In the genomic region with DNA sequence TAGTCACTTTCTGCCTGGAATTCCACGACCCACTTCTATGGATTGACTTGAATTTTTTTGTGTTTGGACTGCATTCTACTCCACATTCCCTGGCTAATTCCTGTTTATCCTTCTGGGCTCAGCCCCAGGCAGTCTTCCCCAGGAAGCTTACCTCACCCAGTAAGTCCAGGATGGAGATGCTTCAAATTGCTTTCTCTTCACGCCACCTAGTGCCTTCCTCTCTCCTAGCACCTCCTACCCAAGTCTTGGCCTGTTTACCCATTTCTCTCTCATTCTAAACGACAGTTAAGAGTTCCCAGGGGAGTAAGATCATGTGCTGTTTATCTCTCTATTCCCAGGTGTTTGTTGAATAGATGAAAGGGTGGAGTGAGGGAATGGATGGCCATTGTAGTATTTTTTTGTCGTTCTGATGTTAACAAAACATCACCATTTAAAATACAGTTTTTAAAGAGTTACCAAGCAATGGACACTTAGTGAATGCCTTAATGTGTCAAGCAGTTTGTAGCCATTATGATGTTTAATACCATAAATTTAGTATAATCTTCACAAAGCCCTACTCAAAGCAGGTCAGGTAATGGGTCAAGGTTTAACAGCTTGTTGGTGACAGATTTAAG, we compare ENCODE assay signal across 1 cellular context.
TF ChIP-seq lines count a peak whose summit lies in the region.

No MANE protein-coding gene starts in this region.

TF ChIP-seq in HepG2, 621 proteins besides CTCF, POLR2A, EP300 and RAD21 (continued from another document):
- no peak for TF ChIP-seq ZNF256 (CRISPR knock-in tag; conservative IDR thresholded peaks at IDR 0.05)
- TF ChIP-seq RBM22 (optimal IDR thresholded peaks at IDR 0.05; ENCODE audit: low read length): no peak
